Comparison of ENCODE assay signal across 1 cellular context in the genomic region with DNA sequence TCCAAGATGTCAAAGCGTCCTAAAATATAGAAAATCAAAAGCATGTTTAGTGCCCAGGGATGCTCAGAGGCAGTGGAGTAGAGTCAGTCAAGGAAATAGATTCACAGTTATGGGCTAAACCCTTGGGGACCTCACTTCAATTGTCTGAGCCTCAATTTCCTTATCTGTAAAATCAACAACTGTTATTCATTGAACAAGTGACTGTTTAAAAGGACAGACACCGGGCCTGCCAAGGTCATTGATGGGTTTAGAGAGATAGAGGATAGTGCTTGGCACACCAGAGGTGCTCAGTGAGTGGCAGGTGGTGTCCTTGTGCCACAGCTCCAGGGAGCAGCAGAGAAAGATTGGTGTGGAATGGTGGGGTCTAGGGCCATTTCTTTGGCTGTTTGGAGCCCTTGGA.
TF ChIP-seq lines count a peak whose summit lies in the region.

No MANE protein-coding gene starts in this region.

TF ChIP-seq in WTC11, 78 proteins besides CTCF, POLR2A, EP300 and RAD21:
- no peak for TF ChIP-seq ZNF416 (CRISPR knock-in tag; IDR thresholded peaks at IDR 0.05)
- no peak for TF ChIP-seq RELA (CRISPR knock-in tag; IDR thresholded peaks at IDR 0.05; ENCODE audit: borderline replicate concordance)
- TF ChIP-seq EMX1 (CRISPR knock-in tag; IDR thresholded peaks at IDR 0.05) = no peak
- TF ChIP-seq, protein P1, sequence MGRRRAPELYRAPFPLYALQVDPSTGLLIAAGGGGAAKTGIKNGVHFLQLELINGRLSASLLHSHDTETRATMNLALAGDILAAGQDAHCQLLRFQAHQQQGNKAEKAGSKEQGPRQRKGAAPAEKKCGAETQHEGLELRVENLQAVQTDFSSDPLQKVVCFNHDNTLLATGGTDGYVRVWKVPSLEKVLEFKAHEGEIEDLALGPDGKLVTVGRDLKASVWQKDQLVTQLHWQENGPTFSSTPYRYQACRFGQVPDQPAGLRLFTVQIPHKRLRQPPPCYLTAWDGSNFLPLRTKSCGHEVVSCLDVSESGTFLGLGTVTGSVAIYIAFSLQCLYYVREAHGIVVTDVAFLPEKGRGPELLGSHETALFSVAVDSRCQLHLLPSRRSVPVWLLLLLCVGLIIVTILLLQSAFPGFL (CRISPR knock-in tag; IDR thresholded peaks at IDR 0.05; ENCODE audit: borderline replicate concordance) = no peak
- TF ChIP-seq, protein P2, sequence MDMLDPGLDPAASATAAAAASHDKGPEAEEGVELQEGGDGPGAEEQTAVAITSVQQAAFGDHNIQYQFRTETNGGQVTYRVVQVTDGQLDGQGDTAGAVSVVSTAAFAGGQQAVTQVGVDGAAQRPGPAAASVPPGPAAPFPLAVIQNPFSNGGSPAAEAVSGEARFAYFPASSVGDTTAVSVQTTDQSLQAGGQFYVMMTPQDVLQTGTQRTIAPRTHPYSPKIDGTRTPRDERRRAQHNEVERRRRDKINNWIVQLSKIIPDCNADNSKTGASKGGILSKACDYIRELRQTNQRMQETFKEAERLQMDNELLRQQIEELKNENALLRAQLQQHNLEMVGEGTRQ (CRISPR knock-in tag; IDR thresholded peaks at IDR 0.05) = no peak
- TF ChIP-seq, protein P3, sequence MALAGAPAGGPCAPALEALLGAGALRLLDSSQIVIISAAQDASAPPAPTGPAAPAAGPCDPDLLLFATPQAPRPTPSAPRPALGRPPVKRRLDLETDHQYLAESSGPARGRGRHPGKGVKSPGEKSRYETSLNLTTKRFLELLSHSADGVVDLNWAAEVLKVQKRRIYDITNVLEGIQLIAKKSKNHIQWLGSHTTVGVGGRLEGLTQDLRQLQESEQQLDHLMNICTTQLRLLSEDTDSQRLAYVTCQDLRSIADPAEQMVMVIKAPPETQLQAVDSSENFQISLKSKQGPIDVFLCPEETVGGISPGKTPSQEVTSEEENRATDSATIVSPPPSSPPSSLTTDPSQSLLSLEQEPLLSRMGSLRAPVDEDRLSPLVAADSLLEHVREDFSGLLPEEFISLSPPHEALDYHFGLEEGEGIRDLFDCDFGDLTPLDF (CRISPR knock-in tag; IDR thresholded peaks at IDR 0.05) = no peak
- no peak for TF ChIP-seq TCF7 (CRISPR knock-in tag; IDR thresholded peaks at IDR 0.05; ENCODE audit: low read depth)
- TF ChIP-seq JAZF1 (CRISPR knock-in tag; IDR thresholded peaks at IDR 0.05) = no peak
- TF ChIP-seq, protein P4, sequence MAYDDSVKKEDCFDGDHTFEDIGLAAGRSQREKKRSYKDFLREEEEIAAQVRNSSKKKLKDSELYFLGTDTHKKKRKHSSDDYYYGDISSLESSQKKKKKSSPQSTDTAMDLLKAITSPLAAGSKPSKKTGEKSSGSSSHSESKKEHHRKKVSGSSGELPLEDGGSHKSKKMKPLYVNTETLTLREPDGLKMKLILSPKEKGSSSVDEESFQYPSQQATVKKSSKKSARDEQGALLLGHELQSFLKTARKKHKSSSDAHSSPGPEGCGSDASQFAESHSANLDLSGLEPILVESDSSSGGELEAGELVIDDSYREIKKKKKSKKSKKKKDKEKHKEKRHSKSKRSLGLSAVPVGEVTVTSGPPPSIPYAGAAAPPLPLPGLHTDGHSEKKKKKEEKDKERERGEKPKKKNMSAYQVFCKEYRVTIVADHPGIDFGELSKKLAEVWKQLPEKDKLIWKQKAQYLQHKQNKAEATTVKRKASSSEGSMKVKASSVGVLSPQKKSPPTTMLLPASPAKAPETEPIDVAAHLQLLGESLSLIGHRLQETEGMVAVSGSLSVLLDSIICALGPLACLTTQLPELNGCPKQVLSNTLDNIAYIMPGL (CRISPR knock-in tag; IDR thresholded peaks at IDR 0.05) = no peak
- TF ChIP-seq, protein P5, sequence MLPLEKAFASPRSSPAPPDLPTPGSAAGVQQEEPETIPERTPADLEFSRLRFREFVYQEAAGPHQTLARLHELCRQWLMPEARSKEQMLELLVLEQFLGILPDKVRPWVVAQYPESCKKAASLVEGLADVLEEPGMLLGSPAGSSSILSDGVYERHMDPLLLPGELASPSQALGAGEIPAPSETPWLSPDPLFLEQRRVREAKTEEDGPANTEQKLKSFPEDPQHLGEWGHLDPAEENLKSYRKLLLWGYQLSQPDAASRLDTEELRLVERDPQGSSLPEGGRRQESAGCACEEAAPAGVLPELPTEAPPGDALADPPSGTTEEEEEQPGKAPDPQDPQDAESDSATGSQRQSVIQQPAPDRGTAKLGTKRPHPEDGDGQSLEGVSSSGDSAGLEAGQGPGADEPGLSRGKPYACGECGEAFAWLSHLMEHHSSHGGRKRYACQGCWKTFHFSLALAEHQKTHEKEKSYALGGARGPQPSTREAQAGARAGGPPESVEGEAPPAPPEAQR (CRISPR knock-in tag; IDR thresholded peaks at IDR 0.05) = no peak
- TF ChIP-seq ZNF263 (CRISPR knock-in tag; IDR thresholded peaks at IDR 0.05; ENCODE audit: low read depth) = no peak
- TF ChIP-seq, protein P6, sequence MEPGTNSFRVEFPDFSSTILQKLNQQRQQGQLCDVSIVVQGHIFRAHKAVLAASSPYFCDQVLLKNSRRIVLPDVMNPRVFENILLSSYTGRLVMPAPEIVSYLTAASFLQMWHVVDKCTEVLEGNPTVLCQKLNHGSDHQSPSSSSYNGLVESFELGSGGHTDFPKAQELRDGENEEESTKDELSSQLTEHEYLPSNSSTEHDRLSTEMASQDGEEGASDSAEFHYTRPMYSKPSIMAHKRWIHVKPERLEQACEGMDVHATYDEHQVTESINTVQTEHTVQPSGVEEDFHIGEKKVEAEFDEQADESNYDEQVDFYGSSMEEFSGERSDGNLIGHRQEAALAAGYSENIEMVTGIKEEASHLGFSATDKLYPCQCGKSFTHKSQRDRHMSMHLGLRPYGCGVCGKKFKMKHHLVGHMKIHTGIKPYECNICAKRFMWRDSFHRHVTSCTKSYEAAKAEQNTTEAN (CRISPR knock-in tag; IDR thresholded peaks at IDR 0.05) = no peak
- TF ChIP-seq CBFB (CRISPR knock-in tag; IDR thresholded peaks at IDR 0.05; ENCODE audit: low read depth) = no peak
- no peak for TF ChIP-seq CREM (CRISPR knock-in tag; IDR thresholded peaks at IDR 0.05)
- no peak for TF ChIP-seq ZBTB21 (CRISPR knock-in tag; IDR thresholded peaks at IDR 0.05; ENCODE audit: borderline replicate concordance)
- TF ChIP-seq NFE2L1 (CRISPR knock-in tag; IDR thresholded peaks at IDR 0.05) = no peak
- TF ChIP-seq ATF1 (CRISPR knock-in tag; IDR thresholded peaks at IDR 0.05) = no peak
